In the genomic region with DNA sequence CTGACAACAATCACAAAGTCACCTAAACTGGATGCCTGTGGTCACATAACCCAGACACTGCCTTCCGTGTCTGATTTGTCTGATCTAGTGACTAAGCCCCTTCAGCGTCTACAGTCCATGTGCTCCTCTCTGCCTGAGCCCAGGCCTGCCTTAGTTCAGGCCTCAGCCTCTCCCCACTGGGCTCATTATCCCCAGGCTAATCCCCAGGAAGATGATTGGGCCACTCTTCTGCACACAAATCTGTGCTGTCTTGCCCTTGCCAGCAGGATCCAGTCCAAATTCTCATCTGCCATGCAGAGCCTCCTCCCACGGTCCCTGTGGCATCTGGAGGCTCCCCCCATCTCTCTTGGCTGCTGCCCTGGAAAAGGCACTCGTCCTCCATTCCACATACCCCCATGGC, we compare ENCODE assay signal across 11 cellular contexts.
DNase-seq lines count a peak whose midpoint lies in the region; ATAC-seq, FAIRE-seq and TF ChIP-seq lines count a peak whose summit lies in the region.
"Had no signal": no experiment of that assay in that cellular context is flagged by ENCODE, and none has a peak within 500 bp of the region (broad histone marks: within the 10 kb centered on the region; RNA-seq: fewer than 3 reads in every experiment).

No MANE protein-coding gene starts in this region.

- H3K4me1 ChIP-seq in heart left ventricle: peaks cover 0 to 13% (median 0%) of the 10 kb centered on the region in 12 donors
- H3K4me1 ChIP-seq in right atrium auricular region: peaks cover 0 to 8% of the 10 kb centered on the region in 2 donors
- no peaks in the 10 kb centered on the region for H3K4me1 ChIP-seq in spleen
- H3K4me1 ChIP-seq: tibial nerve had no signal

- H3K27ac ChIP-seq in heart left ventricle: no peak overlapping the region
- no peak overlapping the region for H3K27ac ChIP-seq in right atrium auricular region
- no peak overlapping the region for H3K27ac ChIP-seq in dorsolateral prefrontal cortex
- H3K27ac ChIP-seq in spleen: no peak overlapping the region
- H3K27ac ChIP-seq: SK-N-MC, tibial nerve had no signal

- no peak for TF ChIP-seq POLR2A in heart left ventricle (IDR thresholded peaks at IDR 0.05)
- no peak for TF ChIP-seq POLR2A in spleen (IDR thresholded peaks at IDR 0.05)

- TF ChIP-seq CTCF in heart left ventricle (IDR thresholded peaks at IDR 0.05) (no peak), right atrium auricular region (IDR thresholded peaks at IDR 0.05) (no peak), dorsolateral prefrontal cortex (IDR thresholded peaks at IDR 0.05 in 54 of 56, conservative IDR thresholded peaks at IDR 0.05 in 2 of 56; ENCODE audit: low read depth in 1 of 56, partially characterized antibody in 56 of 56) (no peak), spleen (IDR thresholded peaks at IDR 0.05 in 8 of 11, conservative IDR thresholded peaks at IDR 0.05 in 3 of 11) (no peak), nephron progenitor cell (IDR thresholded peaks at IDR 0.05) (no peak)

- H3K9me3 Mint-ChIP-seq in nephron progenitor cell: no peaks in the 10 kb centered on the region

- intact Hi-C loops in heart left ventricle (cut with DNase I) (loop anchor here in 3 of 10 donors (5.0 kb wide), 2 partner anchors 88 to 93 kb away; no protein-coding TSS in a partner anchor), dorsolateral prefrontal cortex (cut with DNase I) (no loop called here), spleen (cut with DNase I; ENCODE audit: low total_unique reads) (no loop called here)

- peak; percentile 14 to 44 (median 32) for ATAC-seq in heart left ventricle

- no peaks in the 10 kb centered on the region for H3K27me3 ChIP-seq in heart left ventricle
- H3K27me3 ChIP-seq in right atrium auricular region: no peaks in the 10 kb centered on the region
- H3K27me3 ChIP-seq in dorsolateral prefrontal cortex: no peaks in the 10 kb centered on the region
- H3K27me3 ChIP-seq in spleen (replicated peaks in 1 of 7): peaks cover 0 to 5% (median 0%) of the 10 kb centered on the region in 7 donors
- H3K27me3 ChIP-seq: tibial nerve had no signal

- H3K27ac Mint-ChIP-seq in nephron progenitor cell: no peak overlapping the region

- FAIRE-seq in urothelium cell line (lab: Jason Lieb, UNC): no peak

- H3K4me3 ChIP-seq in heart left ventricle (no peak overlapping the region), right atrium auricular region (no peak overlapping the region), dorsolateral prefrontal cortex (no peak overlapping the region), spleen (no peak overlapping the region)
- H3K4me3 ChIP-seq: SK-N-MC, tibial nerve had no signal

- H3K36me3 Mint-ChIP-seq in nephron progenitor cell (ENCODE audit: low read depth): no peaks in the 10 kb centered on the region

- 52 to 53% (median 53%) methylated on average over 4 of the region's 4 CpGs for WGBS in heart left ventricle, 4 donors
- 64 to 70% (median 68%) methylated on average over 4 of the region's 4 CpGs for WGBS in spleen, 5 donors

- H3K36me3 ChIP-seq in heart left ventricle (no peaks in the 10 kb centered on the region), right atrium auricular region (no peaks in the 10 kb centered on the region), spleen (no peaks in the 10 kb centered on the region)
- H3K36me3 ChIP-seq: tibial nerve had no signal

- no peaks in the 10 kb centered on the region for H3K9me3 ChIP-seq in heart left ventricle
- H3K9me3 ChIP-seq in right atrium auricular region: no peaks in the 10 kb centered on the region
- H3K9me3 ChIP-seq in spleen: no peaks in the 10 kb centered on the region
- H3K9me3 ChIP-seq: tibial nerve had no signal

- H3K4me3 Mint-ChIP-seq in nephron progenitor cell: no peak overlapping the region

- peaks cover 5% of the 10 kb centered on the region for H3K4me1 Mint-ChIP-seq in nephron progenitor cell

- DNase-seq in heart left ventricle: no peak
- no peak for DNase-seq in right atrium auricular region (ENCODE audit: low spot score)
- DNase-seq in NCI-H446 treated with DMSO at 0.1 percent for 48 hours (lab: John Stamatoyannopoulos, UW): peak; percentile 12
- peak in 6 of 10 donors; percentile 48 to 65 (median 55) for DNase-seq in dorsolateral prefrontal cortex
- peak; percentile 63 for DNase-seq in urothelium cell line (ENCODE audit: low spot score)
- DNase-seq in NCI-H1930 (lab: John Stamatoyannopoulos, UW): no peak
- DNase-seq in spleen: no peak
- DNase-seq in nephron progenitor cell: no peak
- DNase-seq: activated CD4-positive, CD25-positive, alpha-beta regulatory T cell treated with anti-CD3 and anti-CD28 coated beads, Interleukin-2, amount 50 U/mL, for 72 hours had no signal

- peaks cover 22% of the 10 kb centered on the region for H3K27me3 Mint-ChIP-seq in nephron progenitor cell (ENCODE audit: low read depth, poor library complexity)

Comparison
In these comparisons a context has a peak if more than half of its experiments do, and no peak if none do; other contexts are left out.
1. DNase-seq: peak in NCI-H446 treated with DMSO at 0.1 percent for 48 hours (single experiment), dorsolateral prefrontal cortex (6 of 10) and urothelium cell line (single experiment); none in heart left ventricle (0 of 5), right atrium auricular region (single experiment), NCI-H1930 (0 of 2), spleen (single experiment) and nephron progenitor cell (single experiment).